ENCODE assay signal across 14 cellular contexts in the genomic region with DNA sequence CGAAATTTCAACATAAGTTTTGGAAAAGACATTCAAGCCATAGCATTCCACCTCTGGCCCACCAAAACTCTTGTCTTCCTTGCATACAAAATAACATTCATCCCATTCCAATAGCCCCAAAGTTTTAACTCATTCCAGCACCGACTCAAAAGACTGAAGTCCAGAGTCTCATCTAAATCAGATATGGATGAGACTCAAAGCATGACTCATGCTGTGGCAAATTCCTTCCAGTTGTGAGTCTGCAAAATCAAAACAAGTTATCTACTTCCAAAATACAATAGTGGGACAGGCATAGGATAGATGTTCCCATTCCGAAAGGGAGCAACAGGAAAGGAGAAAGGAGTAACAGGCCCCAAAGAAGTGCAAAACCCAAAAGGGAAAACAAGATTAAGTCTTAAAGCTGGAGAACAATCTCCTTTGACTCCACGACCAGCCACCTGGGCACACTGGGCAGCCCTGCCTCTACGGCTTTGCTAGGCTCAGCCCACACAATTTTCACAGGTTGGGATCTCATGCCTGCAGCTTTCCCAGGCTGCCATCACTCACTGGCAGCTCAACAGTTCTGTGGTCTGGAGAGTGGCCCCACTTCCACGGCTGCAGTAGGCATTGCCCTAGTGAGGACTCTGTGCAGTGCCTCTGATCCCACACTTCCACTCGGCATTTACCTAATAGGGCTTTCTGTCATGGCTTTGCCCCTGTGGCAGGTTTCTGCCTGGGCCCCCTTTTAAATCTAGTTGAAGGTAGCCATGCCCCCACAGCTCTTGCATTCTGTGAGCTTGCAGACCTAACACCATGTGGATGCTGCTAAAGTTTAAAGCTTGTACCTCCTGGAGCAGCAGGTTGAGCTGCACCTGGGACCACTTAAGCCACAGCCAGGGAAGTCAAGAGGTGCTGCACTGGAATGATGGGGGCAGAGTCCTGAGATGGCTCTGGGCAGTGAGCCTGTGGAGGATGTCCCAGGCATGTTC. TPM values are rescaled to one million over a fixed set of nuclear protein-coding genes. Genes with fewer than 3 reads are reported as not detected.
DNase-seq lines count a peak whose midpoint lies in the region; ATAC-seq and TF ChIP-seq lines count a peak whose summit lies in the region.
"Had no signal": no experiment of that assay in that cellular context is flagged by ENCODE, and none has a peak within 500 bp of the region (broad histone marks: within the 10 kb centered on the region; RNA-seq: fewer than 3 reads in every experiment).

No MANE protein-coding gene starts in this region.

- no peak overlapping the region for H2AFZ ChIP-seq in Karpas-422 (ENCODE audit: low read length)

- H3K4me3 ChIP-seq in AG09309 (ENCODE audit: control insufficient read depth, low read depth, low read length): no peak overlapping the region
- H3K4me3 ChIP-seq in brain microvascular endothelial cell (ENCODE audit: low read depth, low read length): no peak overlapping the region
- no peak overlapping the region for H3K4me3 ChIP-seq in mesodermal cell (ENCODE audit: extremely low read depth, insufficient read depth, low read length, poor library complexity, severe bottlenecking)
- H3K4me3 ChIP-seq in Karpas-422 (ENCODE audit: low read length): no peak overlapping the region

- no peaks in the 10 kb centered on the region for H3K79me2 ChIP-seq in Karpas-422 (ENCODE audit: low read length)

- no peak overlapping the region for H3K4me2 ChIP-seq in Karpas-422 (ENCODE audit: low read depth, low read length, poor library complexity, severe bottlenecking)

- H3K27ac ChIP-seq in brain microvascular endothelial cell (no peak overlapping the region), mesodermal cell (ENCODE audit: low read depth, low read length, severe bottlenecking) (peak overlapping the region; percentile 73), Karpas-422 (ENCODE audit: low read length) (no peak overlapping the region)

- H4K20me1 ChIP-seq in Karpas-422 (ENCODE audit: insufficient read depth, low read depth, low read length): no peaks in the 10 kb centered on the region

- H3K9ac ChIP-seq in Karpas-422 (ENCODE audit: low read length): no peak overlapping the region

- in situ Hi-C loops in brain microvascular endothelial cell (cut with HindIII; ENCODE audit: low pct_ligation_motif_present, low sequenced_read_pairs): no loop called here

- H3K36me3 ChIP-seq in brain microvascular endothelial cell (replicated peaks) (no peaks in the 10 kb centered on the region), mesodermal cell (ENCODE audit: control insufficient read depth, insufficient read depth, low read length) (no peaks in the 10 kb centered on the region), Karpas-422 (ENCODE audit: insufficient read depth, low read length) (no peaks in the 10 kb centered on the region)

- H3K4me1 ChIP-seq in mesodermal cell (ENCODE audit: control insufficient read depth, insufficient read depth, low read length, poor library complexity, severe bottlenecking): peaks cover 12% of the 10 kb centered on the region
- H3K4me1 ChIP-seq in Karpas-422 (ENCODE audit: low read length): no peaks in the 10 kb centered on the region

- no peak for TF ChIP-seq CTCF in AG09309 (IDR thresholded peaks at IDR 0.05; ENCODE audit: control insufficient read depth, insufficient read depth, low read depth, low read length, missing control alignments)
- no peak for TF ChIP-seq CTCF in brain microvascular endothelial cell (IDR thresholded peaks at IDR 0.05; ENCODE audit: low read depth, low read length, missing control alignments)

- no peak for ATAC-seq in HG02759 (IDR thresholded peaks at IDR 0.05; ENCODE audit: unreplicated experiment)

- 90 to 91% methylated on average over 6 to 7 of the region's 7 CpGs for WGBS in mesodermal cell (ENCODE audit: insufficient coverage in 2 of 2), 2 experiments

- H3K27me3 ChIP-seq in brain microvascular endothelial cell (replicated peaks) (no peaks in the 10 kb centered on the region), Karpas-422 (ENCODE audit: low read length) (no peaks in the 10 kb centered on the region)

- H3K9me2 ChIP-seq in Karpas-422 (replicated peaks; ENCODE audit: insufficient read depth, low read length): no peaks in the 10 kb centered on the region

- H3K9me3 ChIP-seq in mesodermal cell (ENCODE audit: control insufficient read depth, low read length): peaks cover 5% of the 10 kb centered on the region
- no peaks in the 10 kb centered on the region for H3K9me3 ChIP-seq in Karpas-422 (ENCODE audit: low read length)

- DNase-seq in AG09309 (ENCODE audit: low read depth): peak; percentile 20
- DNase-seq in HS-5 (ENCODE audit: low read depth): peak; percentile 8
- peak; percentile 47 for DNase-seq in brain microvascular endothelial cell
- DNase-seq in GOT3 (lab: John Stamatoyannopoulos, UW): no peak
- no peak for DNase-seq in NCI-H226
- DNase-seq in Karpas-422: no peak
- DNase-seq: activated CD4-positive, alpha-beta T cell treated with anti-CD3 and anti-CD28 coated beads for 4 hours; KBM-7; left colon; NCI-H1694; NCI-H510A treated with DMSO at 0.1 percent for 48 hours; stimulated activated CD4-positive, alpha-beta T cell treated with anti-CD3 and anti-CD28 coated beads, Interleukin-1b, Interleukin-23, amount 100 ng/mL, for 48 hours had no signal

RNA-seq across cellular contexts. Expression of gene RUNX3, which starts 51.0 kb away (rescaled TPM):
- polyA plus RNA-seq in mesodermal cell (2013, experiment 1 of 2): 4.4 TPM
- 2.8 TPM for polyA plus RNA-seq in mesodermal cell (2013, experiment 2 of 2)
- 35.2 and 36.6 TPM in 2 replicates for total RNA-seq in Karpas-422 (2014; rRNA removed; shearing (Covaris generic); ENCODE audit: low replicate concordance)

Comparison
In these comparisons a context has a peak if more than half of its experiments do, and no peak if none do; other contexts are left out.
1. DNase-seq: peak in AG09309 (single experiment), HS-5 (single experiment) and brain microvascular endothelial cell (single experiment); none in GOT3 (single experiment), NCI-H226 (single experiment) and Karpas-422 (single experiment).